In the genomic region with DNA sequence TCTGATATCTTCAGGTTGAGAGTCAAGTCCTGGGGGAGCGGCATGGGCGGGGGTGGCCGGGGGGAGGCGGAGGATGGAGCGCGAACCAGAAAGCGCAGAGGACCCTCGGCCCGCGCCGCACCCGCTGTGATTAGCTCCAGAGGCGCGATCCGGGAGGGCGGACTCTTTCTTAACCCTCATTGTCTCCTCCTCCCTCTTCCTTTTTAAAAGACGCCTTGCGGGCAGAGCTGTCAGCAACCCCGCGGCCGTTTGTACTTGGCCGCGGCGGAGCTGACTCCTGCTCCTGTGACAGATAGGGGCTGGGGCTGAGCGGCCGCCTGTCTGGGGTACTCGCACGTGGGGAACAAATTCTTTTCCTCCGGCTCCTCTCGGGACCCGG, we compare ENCODE assay signal across 9 cellular contexts. TPM values are rescaled to one million over a fixed set of nuclear protein-coding genes. Genes with fewer than 3 reads are reported as not detected.
DNase-seq lines count a peak whose midpoint lies in the region; ATAC-seq, FAIRE-seq and TF ChIP-seq lines count a peak whose summit lies in the region.
"Had no signal": no experiment of that assay in that cellular context is flagged by ENCODE, and none has a peak within 500 bp of the region (broad histone marks: within the 10 kb centered on the region; RNA-seq: fewer than 3 reads in every experiment).

SHISA3 (plus strand) TSS at position 233 of the 379 bp plus-strand sequence. CDS start 569 bp downstream, outside the sequence.

- no peak for TF ChIP-seq POLR2A in gastrocnemius medialis (IDR thresholded peaks at IDR 0.05)

- H3K27ac Mint-ChIP-seq in CD14-positive monocyte = no peak within 1 kb of the TSS
- no peak within 1 kb of the TSS for H3K27ac Mint-ChIP-seq in activated CD4-positive, alpha-beta memory T cell treated with anti-CD3 and anti-CD28 coated beads for 36 hours

- ATAC-seq in HG03520 (IDR thresholded peaks at IDR 0.05; ENCODE audit: unreplicated experiment) (peak; percentile 39), gastrocnemius medialis (peak in 1 of 2 donors; percentile 29)

- H3K27me3 ChIP-seq in right atrium auricular region (peaks cover 4 to 6% of the 10 kb centered on the region in 2 donors), gastrocnemius medialis (peaks cover 41 to 67% (median 43%) of the 10 kb centered on the region in 3 donors)

- DNase-seq in CD14-positive monocyte (ENCODE audit: low spot score) (no peak), GM19239 (ENCODE audit: insufficient read length, low spot score) (peak; percentile 14), right atrium auricular region (ENCODE audit: low spot score) (no peak), gastrocnemius medialis (peak in 1 of 2 donors; percentile 5), NCI-H2029 treated with DMSO at 0.1 percent for 48 hours (lab: John Stamatoyannopoulos, UW) (no peak), NCI-H526 treated with DMSO at 0.1 percent for 48 hours (lab: John Stamatoyannopoulos, UW) (no peak)
- peak; percentile 37 for DNase-seq in activated CD4-positive, alpha-beta memory T cell treated with anti-CD3 and anti-CD28 coated beads for 36 hours

- H3K27ac ChIP-seq in right atrium auricular region (peak within 1 kb of the TSS; percentile 45 to 49), gastrocnemius medialis (peak within 1 kb of the TSS in 2 of 4 donors; percentile 13 to 43)

- H3K9me3 ChIP-seq in right atrium auricular region (no peaks in the 10 kb centered on the region), gastrocnemius medialis (no peaks in the 10 kb centered on the region)

- H3K4me3 Mint-ChIP-seq in CD14-positive monocyte = peak within 1 kb of the TSS; percentile 76 to 94
- H3K4me3 Mint-ChIP-seq in activated CD4-positive, alpha-beta memory T cell treated with anti-CD3 and anti-CD28 coated beads for 36 hours = peak within 1 kb of the TSS; percentile 61

- H3K4me1 Mint-ChIP-seq in CD14-positive monocyte = peaks cover 26% of the 10 kb centered on the region
- peaks cover 29% of the 10 kb centered on the region for H3K4me1 Mint-ChIP-seq in activated CD4-positive, alpha-beta memory T cell treated with anti-CD3 and anti-CD28 coated beads for 36 hours (ENCODE audit: low read depth)

- H3K36me3 ChIP-seq in right atrium auricular region (no peaks in the 10 kb centered on the region), gastrocnemius medialis (no peaks in the 10 kb centered on the region)

- H3K4me1 ChIP-seq in right atrium auricular region (peaks cover 0 to 32% of the 10 kb centered on the region in 2 donors), gastrocnemius medialis (peaks cover 6 to 28% of the 10 kb centered on the region in 2 donors)

- no peak for TF ChIP-seq CTCF in CD14-positive monocyte (IDR thresholded peaks at IDR 0.05)
- TF ChIP-seq CTCF in right atrium auricular region (IDR thresholded peaks at IDR 0.05) = no peak
- TF ChIP-seq CTCF in gastrocnemius medialis (IDR thresholded peaks at IDR 0.05 in 4 of 5, conservative IDR thresholded peaks at IDR 0.05 in 1 of 5) = no peak

- peaks cover 0 to 17% (median 7%) of the 10 kb centered on the region in 7 donors for H3K9me3 Mint-ChIP-seq in CD14-positive monocyte
- H3K9me3 Mint-ChIP-seq in activated CD4-positive, alpha-beta memory T cell treated with anti-CD3 and anti-CD28 coated beads for 36 hours = no peaks in the 10 kb centered on the region

- in situ Hi-C loops in gastrocnemius medialis (cut with MboI; ENCODE audit: low sequenced_read_pairs in 4 of 4) = no loop called here

- CTCF ChIA-PET in activated CD4-positive, alpha-beta memory T cell treated with anti-CD3 and anti-CD28 coated beads for 36 hours (lab: Charles Lee) = interaction anchor here (1.8 kb wide), 1 partner anchor 123 kb away, joined by 6 read pairs; no protein-coding TSS in a partner anchor

- intact Hi-C loops in CD14-positive monocyte (cut with micrococcal nuclease) (no loop called here), gastrocnemius medialis (cut with DNase I; ENCODE audit: low total_unique reads) (no loop called here)
- intact Hi-C loops in activated CD4-positive, alpha-beta memory T cell treated with anti-CD3 and anti-CD28 coated beads for 36 hours (cut with micrococcal nuclease) = loop anchor here (1.0 kb wide), 1 partner anchor 115 kb away; no protein-coding TSS in a partner anchor

- peak within 1 kb of the TSS; percentile 47 to 58 for H3K4me3 ChIP-seq in right atrium auricular region
- peak within 1 kb of the TSS; percentile 57 to 86 (median 60) for H3K4me3 ChIP-seq in gastrocnemius medialis

- peaks cover 2 to 3% of the 10 kb centered on the region in 2 donors for H3K36me3 Mint-ChIP-seq in CD14-positive monocyte
- H3K36me3 Mint-ChIP-seq in activated CD4-positive, alpha-beta memory T cell treated with anti-CD3 and anti-CD28 coated beads for 36 hours = no peaks in the 10 kb centered on the region

- POLR2A ChIA-PET in activated CD4-positive, alpha-beta memory T cell treated with anti-CD3 and anti-CD28 coated beads for 36 hours (lab: Charles Lee) = no interaction called here

- H3K27me3 Mint-ChIP-seq in CD14-positive monocyte (ENCODE audit: low read depth in 3 of 3) = peaks cover 77 to 85% (median 79%) of the 10 kb centered on the region in 3 donors
- H3K27me3 Mint-ChIP-seq in activated CD4-positive, alpha-beta memory T cell treated with anti-CD3 and anti-CD28 coated beads for 36 hours = peaks cover 61% of the 10 kb centered on the region

- peak; percentile 44 for FAIRE-seq in GM19239 (lab: Jason Lieb, UNC)

RNA-seq across cellular contexts. Expression of gene SHISA3, which starts in this region (rescaled TPM):
- polyA plus RNA-seq in CD14-positive monocyte = not detected
- total RNA-seq in activated CD4-positive, alpha-beta memory T cell treated with anti-CD3 and anti-CD28 coated beads for 36 hours = under 1 TPM; 0.14 to 0.27 TPM
- total RNA-seq in right atrium auricular region = 10 to 100 TPM; 14.5 to 15.5 TPM
- 1 to 10 TPM in 3 of 4 donors, under 1 TPM in 1; 0.31 to 2.1 (median 1.2) TPM for total RNA-seq in gastrocnemius medialis
- total RNA-seq: myocyte had no signal

Comparison
In these comparisons a context has a peak if more than half of its experiments do, and no peak if none do; other contexts are left out.
1. RNA of gene SHISA3 (total RNA-seq): 14.5 to 15.5 TPM in right atrium auricular region; 0.31 to 2.1 TPM in gastrocnemius medialis and 0.14 to 0.27 TPM in activated CD4-positive, alpha-beta memory T cell treated with anti-CD3 and anti-CD28 coated beads for 36 hours; every median in the first group is over 4 times any median in the second.
2. Peak in DNase-seq in activated CD4-positive, alpha-beta memory T cell treated with anti-CD3 and anti-CD28 coated beads for 36 hours; RNA of the gene not detected or under 1 TPM.